ENCODE assay signal across 1 cellular context in genomic region chr3:112794622-112795172, GRCh38.
TF ChIP-seq lines count a peak whose summit lies in the region.

No MANE protein-coding gene starts in this region.

TF ChIP-seq in K562, 482 proteins besides CTCF, POLR2A, EP300 and RAD21 (continued from another document and continues in another):
- TF ChIP-seq POLR3G (IDR thresholded peaks at IDR 0.05; ENCODE audit: extremely low read depth, insufficient read length, insufficient replicate concordance) (no peak), ZBTB7A (IDR thresholded peaks at IDR 0.05; ENCODE audit: borderline replicate concordance, control insufficient read depth, low read depth, low read length) (no peak), NEUROD1 (IDR thresholded peaks at IDR 0.05; ENCODE audit: borderline replicate concordance, low read depth, low read length, partially characterized antibody) (no peak), PRDM10 (IDR thresholded peaks at IDR 0.05; ENCODE audit: partially characterized antibody) (no peak), ZNF431 (CRISPR knock-in tag; IDR thresholded peaks at IDR 0.05) (no peak), SIN3A (IDR thresholded peaks at IDR 0.05; ENCODE audit: borderline replicate concordance in 2 of 2, control insufficient read depth in 1 of 2, low read depth in 2 of 2, low read length in 2 of 2) (no peak), SMARCE1 (IDR thresholded peaks at IDR 0.05) (peak; percentile 61; the same call in 1 of the 2 replicates), KHSRP (IDR thresholded peaks at IDR 0.05) (no peak), POLR3A (IDR thresholded peaks at IDR 0.05; ENCODE audit: borderline replicate concordance, extremely low read depth, insufficient read depth, insufficient read length) (no peak), FOXJ3 (CRISPR knock-in tag; IDR thresholded peaks at IDR 0.05) (no peak), ZFPM2 (CRISPR knock-in tag; IDR thresholded peaks at IDR 0.05) (no peak), E2F8 (IDR thresholded peaks at IDR 0.05; ENCODE audit: low read depth, partially characterized antibody) (no peak), FOXO4 (CRISPR knock-in tag; IDR thresholded peaks at IDR 0.05) (no peak), TGIF2 (CRISPR knock-in tag; IDR thresholded peaks at IDR 0.05) (no peak), ZC3H4 (CRISPR knock-in tag; IDR thresholded peaks at IDR 0.05; ENCODE audit: borderline replicate concordance) (no peak), SNIP1 (IDR thresholded peaks at IDR 0.05; ENCODE audit: low read depth) (no peak), RNF219 (CRISPR knock-in tag; IDR thresholded peaks at IDR 0.05) (no peak), ARHGAP35 (IDR thresholded peaks at IDR 0.05; ENCODE audit: partially characterized antibody) (no peak), CCNT2 (IDR thresholded peaks at IDR 0.05; ENCODE audit: borderline replicate concordance, extremely low read depth, insufficient read length, low read depth, low read length) (no peak), ZNF780A (CRISPR knock-in tag; IDR thresholded peaks at IDR 0.05) (no peak), ELF1 (tag; IDR thresholded peaks at IDR 0.05) (0 out of 2 replicates have a peak, but pooled peaks have one; percentile 37), CXXC5 (CRISPR knock-in tag; IDR thresholded peaks at IDR 0.05) (peak; percentile 49; the same call in 1 of the 2 replicates), PREB (CRISPR knock-in tag; IDR thresholded peaks at IDR 0.05) (no peak), RNF2 (IDR thresholded peaks at IDR 0.05) (no peak), ZNF75A (CRISPR knock-in tag; IDR thresholded peaks at IDR 0.05) (no peak), ZNF766 (CRISPR knock-in tag; conservative IDR thresholded peaks at IDR 0.05) (no peak), SMAD1 (IDR thresholded peaks at IDR 0.05; ENCODE audit: low read depth, low read length, partially characterized antibody) (no peak), ZNF655 (CRISPR knock-in tag; IDR thresholded peaks at IDR 0.05) (no peak), NR3C1 (CRISPR knock-in tag; IDR thresholded peaks at IDR 0.05) (no peak), BCOR (IDR thresholded peaks at IDR 0.05) (no peak), SMARCB1 (IDR thresholded peaks at IDR 0.05; ENCODE audit: insufficient read length, low read depth) (no peak), POU5F1 (IDR thresholded peaks at IDR 0.05; ENCODE audit: borderline replicate concordance, low read depth, low read length, partially characterized antibody) (no peak), ZNF717 (CRISPR knock-in tag; IDR thresholded peaks at IDR 0.05) (no peak), KLF13 (tag; IDR thresholded peaks at IDR 0.05; ENCODE audit: borderline replicate concordance, low read depth) (no peak), CHD4 (IDR thresholded peaks at IDR 0.05; ENCODE audit: insufficient read depth, insufficient replicate concordance, low read depth, low read length, poor library complexity, severe bottlenecking) (no peak), ZNF184 (CRISPR knock-in tag; IDR thresholded peaks at IDR 0.05) (no peak), NR2C2 (CRISPR knock-in tag; IDR thresholded peaks at IDR 0.05) (no peak), NR2C2 (tag; IDR thresholded peaks at IDR 0.05) (peak; percentile 68), HDAC2 (IDR thresholded peaks at IDR 0.05) (no peak), PTTG1 (tag; IDR thresholded peaks at IDR 0.05; ENCODE audit: low read depth) (no peak), KDM1A (IDR thresholded peaks at IDR 0.05) (no peak; a peak in 1 of 4 replicates), ZBTB11 (CRISPR knock-in tag; IDR thresholded peaks at IDR 0.05) (no peak), JUND (IDR thresholded peaks at IDR 0.05; ENCODE audit: borderline replicate concordance, low read depth, low read length) (no peak), JUND (tag; IDR thresholded peaks at IDR 0.05; ENCODE audit: borderline replicate concordance, low read depth, low read length) (peak; percentile 56; the same call in 1 of the 3 replicates), ZNF41 (CRISPR knock-in tag; conservative IDR thresholded peaks at IDR 0.05) (no peak), TAL1 (IDR thresholded peaks at IDR 0.05) (peak; percentile 65), POLR2H (tag; IDR thresholded peaks at IDR 0.05; ENCODE audit: low read depth) (no peak), SREBF1 (IDR thresholded peaks at IDR 0.05; ENCODE audit: borderline replicate concordance, low read depth, low read length) (no peak), IRF1 (CRISPR knock-in tag; IDR thresholded peaks at IDR 0.05; ENCODE audit: borderline replicate concordance) (no peak), ZFP30 (CRISPR knock-in tag; IDR thresholded peaks at IDR 0.05; ENCODE audit: borderline replicate concordance) (no peak), JUN (IDR thresholded peaks at IDR 0.05; ENCODE audit: borderline replicate concordance, low read depth, low read length) (no peak), JUN (CRISPR knock-in tag; IDR thresholded peaks at IDR 0.05; ENCODE audit: borderline replicate concordance) (no peak)
